Comparison of ENCODE assay signal across 11 cellular contexts in genomic region chr6:159977242-159978214, GRCh38. TPM values are rescaled to one million over a fixed set of nuclear protein-coding genes. Genes with fewer than 3 reads are reported as not detected.
A peak's percentile ranks its signal among the peaks of the same experiment; 100 is the strongest.
DNase-seq lines count a peak whose midpoint lies in the region; ATAC-seq, FAIRE-seq and TF ChIP-seq lines count a peak whose summit lies in the region.
"Had no signal": no experiment of that assay in that cellular context is flagged by ENCODE, and none has a peak within 500 bp of the region (broad histone marks: within the 10 kb centered on the region; RNA-seq: fewer than 3 reads in every experiment).

No MANE protein-coding gene starts in this region.

- no peaks in the 10 kb centered on the region for H3K27me3 ChIP-seq in SK-N-SH (ENCODE audit: insufficient read depth)
- no peaks in the 10 kb centered on the region for H3K27me3 ChIP-seq in adrenal gland
- H3K27me3 ChIP-seq in iPS-20b (ENCODE audit: insufficient read depth, low read length), result no peaks in the 10 kb centered on the region
- H3K27me3 ChIP-seq in WERI-Rb-1 (ENCODE audit: insufficient read depth, low read depth, severe bottlenecking), result no peaks in the 10 kb centered on the region

- peak overlapping the region; percentile 74 to 79 for H3K4me3 Mint-ChIP-seq in stimulated activated naive B cell treated with anti-CD40 and anti-IgM and Interleukin-4, amounts not matched to agents 10 μg/mL and 1 μg/mL and 100 μg/mL, for 72 hours

- peaks cover 97% of the 10 kb centered on the region for H3K79me2 ChIP-seq in SK-N-SH (ENCODE audit: insufficient read depth)

- no peaks in the 10 kb centered on the region for H3K27me3 Mint-ChIP-seq in stimulated activated naive B cell treated with anti-CD40 and anti-IgM and Interleukin-4, amounts not matched to agents 10 μg/mL and 1 μg/mL and 100 μg/mL, for 72 hours

- H3K9me3 Mint-ChIP-seq in stimulated activated naive B cell treated with anti-CD40 and anti-IgM and Interleukin-4, amounts not matched to agents 10 μg/mL and 1 μg/mL and 100 μg/mL, for 72 hours, result peaks cover 0 to 4% of the 10 kb centered on the region in 2 donors

- H3K9ac ChIP-seq in SK-N-SH, result no peak overlapping the region
- peak overlapping the region; percentile 54; the same call in 1 of the 2 replicates for H3K9ac ChIP-seq in iPS-20b (ENCODE audit: low read depth, low read length)

- no peaks in the 10 kb centered on the region for H3K9me3 ChIP-seq in SK-N-SH
- H3K9me3 ChIP-seq in adrenal gland (replicated peaks in 1 of 3), result no peaks in the 10 kb centered on the region
- H3K9me3 ChIP-seq in iPS-20b (ENCODE audit: insufficient read depth, low read depth, low read length), result no peaks in the 10 kb centered on the region
- H3K9me3 ChIP-seq in WERI-Rb-1 (ENCODE audit: severe bottlenecking), result no peaks in the 10 kb centered on the region

- no peaks in the 10 kb centered on the region; the same call in 1 of the 2 replicates for H3K9me2 ChIP-seq in SK-N-SH

- H3K4me3 ChIP-seq in SK-N-SH (ENCODE audit: low read depth in 2 of 2, low read length in 1 of 2) (no peak overlapping the region), adrenal gland (no peak overlapping the region), iPS-20b (ENCODE audit: low read length) (peak overlapping the region; percentile 4; the same call in 1 of the 2 replicates), WERI-Rb-1 (ENCODE audit: low read depth, low read length) (no peak overlapping the region)
- H3K4me3 ChIP-seq: skin epidermis had no signal

- no peak for TF ChIP-seq EP300 in SK-N-SH (IDR thresholded peaks at IDR 0.05; ENCODE audit: borderline replicate concordance in 1 of 2, low read depth in 1 of 2, low read length in 1 of 2)

- FAIRE-seq in RCC 7860 (lab: Jason Lieb, UNC), result no peak
- FAIRE-seq: bronchial epithelial cell had no signal

- H3F3A ChIP-seq in SK-N-SH (replicated peaks; ENCODE audit: insufficient read depth), result peaks cover 8% of the 10 kb centered on the region

- no peak overlapping the region for H3K4me2 ChIP-seq in SK-N-SH

- peaks cover 17 to 55% of the 10 kb centered on the region in 2 donors for H3K36me3 Mint-ChIP-seq in stimulated activated naive B cell treated with anti-CD40 and anti-IgM and Interleukin-4, amounts not matched to agents 10 μg/mL and 1 μg/mL and 100 μg/mL, for 72 hours

- peak overlapping the region; percentile 99 for H3K27ac Mint-ChIP-seq in stimulated activated naive B cell treated with anti-CD40 and anti-IgM and Interleukin-4, amounts not matched to agents 10 μg/mL and 1 μg/mL and 100 μg/mL, for 72 hours

- intact Hi-C loops in adrenal gland (cut with DNase I), result loop anchor here (10.0 kb wide), 2 partner anchors 47 to 57 kb away; no protein-coding TSS in a partner anchor

- peaks cover 42 to 57% of the 10 kb centered on the region in 2 experiments for H3K4me1 ChIP-seq in SK-N-SH (ENCODE audit: control insufficient read depth in 1 of 2, insufficient read depth in 2 of 2, low read depth in 1 of 2, low read length in 1 of 2)
- H3K4me1 ChIP-seq in adrenal gland (replicated peaks in 1 of 2), result peaks cover 42 to 76% of the 10 kb centered on the region in 2 donors
- H3K4me1 ChIP-seq in iPS-20b (ENCODE audit: insufficient read depth, low read length), result peaks cover 48% of the 10 kb centered on the region

- no peak for TF ChIP-seq POLR2A in adrenal gland (IDR thresholded peaks at IDR 0.05)

- WGBS in SK-N-SH (ENCODE audit: low lambda C conversion rate), result 86% methylated on average over 15 of the region's 20 CpGs
- WGBS in adrenal gland, 4 donors, result 49 to 65% (median 52%) methylated on average over 19 to 20 of the region's 20 CpGs

- POLR2A ChIA-PET in SK-N-SH (lab: Yijun Ruan, JAX), result no interaction called here

- DNase-seq in SK-N-SH (no peak), adrenal gland (peak in 6 of 7 donors; percentile 74 to 84 (median 82)), WERI-Rb-1 (no peak), RCC 7860 (ENCODE audit: low spot score) (no peak)
- no peak for DNase-seq in stimulated activated naive B cell treated with anti-CD40 and anti-IgM and Interleukin-4, amounts not matched to agents 10 μg/mL and 1 μg/mL and 100 μg/mL, for 72 hours
- DNase-seq: GOT3 had no signal

- ATAC-seq in SK-N-SH treated with all-trans-retinoic acid at 6 μM for 48 hours, result peak; percentile 9; the same call in 2 of the 3 replicates
- ATAC-seq in stimulated activated naive B cell treated with anti-CD40 and anti-IgM and Interleukin-4, amounts not matched to agents 10 μg/mL and 1 μg/mL and 100 μg/mL, for 72 hours (replicated peaks), result no peak
- no peak for ATAC-seq in HG03342 (IDR thresholded peaks at IDR 0.05; ENCODE audit: unreplicated experiment)

- TF ChIP-seq CTCF in SK-N-SH (IDR thresholded peaks at IDR 0.05) (no peak), adrenal gland (IDR thresholded peaks at IDR 0.05) (no peak), WERI-Rb-1 (IDR thresholded peaks at IDR 0.05; ENCODE audit: low read depth, low read length) (no peak)

- H3K36me3 ChIP-seq in SK-N-SH (replicated peaks in 1 of 2; ENCODE audit: control insufficient read depth in 1 of 2, insufficient read depth in 2 of 2, low read length in 1 of 2) (no peaks in the 10 kb centered on the region), adrenal gland (replicated peaks in 1 of 2) (no peaks in the 10 kb centered on the region), iPS-20b (ENCODE audit: insufficient read depth, low read depth, low read length) (no peaks in the 10 kb centered on the region), WERI-Rb-1 (no peaks in the 10 kb centered on the region)

- no peak overlapping the region for H2AFZ ChIP-seq in SK-N-SH (ENCODE audit: low read depth)

- peaks cover 78 to 97% of the 10 kb centered on the region in 2 donors for H3K4me1 Mint-ChIP-seq in stimulated activated naive B cell treated with anti-CD40 and anti-IgM and Interleukin-4, amounts not matched to agents 10 μg/mL and 1 μg/mL and 100 μg/mL, for 72 hours

- H3K27ac ChIP-seq in SK-N-SH (ENCODE audit: low read depth in 2 of 2, low read length in 1 of 2) (peak overlapping the region in 1 of 2 experiments; percentile 16; a peak in 1 of 4 replicates), adrenal gland (peak overlapping the region in 4 of 5 donors; percentile 6 to 78 (median 60)), iPS-20b (ENCODE audit: low read length) (no peak overlapping the region), WERI-Rb-1 (no peak overlapping the region)

- CTCF ChIA-PET in SK-N-SH (lab: Yijun Ruan, JAX), result interaction anchor here (1.8 kb wide), 1 partner anchor 8 kb away, joined by 5 read pairs; the partner anchor contains the start of gene IGF2R

- H4K20me1 ChIP-seq in SK-N-SH (ENCODE audit: insufficient read depth), result peaks cover 97% of the 10 kb centered on the region

- no peak for TF ChIP-seq RAD21 in SK-N-SH (IDR thresholded peaks at IDR 0.05; ENCODE audit: low read length)

TF ChIP-seq in SK-N-SH treated with all-trans-retinoic acid at 6 μM for 48 hours, 23 proteins besides CTCF, POLR2A, EP300 and RAD21:
- TF ChIP-seq ISL1 (CRISPR knock-in tag; IDR thresholded peaks at IDR 0.05) (no peak), ESRRG (CRISPR knock-in tag; IDR thresholded peaks at IDR 0.05) (no peak), CSDC2 (CRISPR knock-in tag; IDR thresholded peaks at IDR 0.05) (no peak)

TF ChIP-seq in SK-N-SH, 30 proteins besides CTCF, POLR2A, EP300 and RAD21 (continues in another document):
- TF ChIP-seq IRF3 (IDR thresholded peaks at IDR 0.05; ENCODE audit: low read depth, low read length) (no peak), NRF1 (IDR thresholded peaks at IDR 0.05; ENCODE audit: low read depth, low read length) (no peak), USF2 (IDR thresholded peaks at IDR 0.05; ENCODE audit: borderline replicate concordance, low read depth, low read length) (no peak), RCOR1 (IDR thresholded peaks at IDR 0.05; ENCODE audit: low read length) (no peak), EZH2phosphoT487 (IDR thresholded peaks at IDR 0.05; ENCODE audit: borderline replicate concordance, low read depth) (no peak), YY1 (IDR thresholded peaks at IDR 0.05; ENCODE audit: low read depth) (no peak)

RNA-seq across cellular contexts. Expression of gene IGF2R, which starts 8.6 kb away (rescaled TPM):
- polyA plus RNA-seq in SK-N-SH (2012; rRNA removed) (25.7 and 45.0 TPM in 2 replicates), adrenal gland (100 to 1,000 TPM in 1 of 3 donors, 10 to 100 TPM in 2; 17.1 to 114 (median 27.6) TPM)
- polyA plus RNA-seq in SK-N-SH (2012; cell fraction: cytosol; rRNA removed), result 34.7 and 43.1 TPM in 2 replicates
- 52.3 and 71.0 TPM in 2 replicates for polyA plus RNA-seq in SK-N-SH (2012; cell fraction: nucleus; rRNA removed)
- total RNA-seq in adrenal gland, result 100 to 1,000 TPM in 2 of 8 donors, 10 to 100 TPM in 6; 72.6 to 154 (median 92.7) TPM

Comparison
In these comparisons a context has a peak if more than half of its experiments do, and no peak if none do; other contexts are left out.
1. DNase-seq: peak in adrenal gland (6 of 7); none in SK-N-SH (single experiment), stimulated activated naive B cell treated with anti-CD40 and anti-IgM and Interleukin-4, amounts not matched to agents 10 μg/mL and 1 μg/mL and 100 μg/mL, for 72 hours (single experiment), WERI-Rb-1 (single experiment) and RCC 7860 (single experiment).
2. H3K27ac ChIP-seq: peak in adrenal gland (4 of 5); none in iPS-20b (single experiment) and WERI-Rb-1 (single experiment).